ENCODE assay signal across 1 cellular context in the genomic region with DNA sequence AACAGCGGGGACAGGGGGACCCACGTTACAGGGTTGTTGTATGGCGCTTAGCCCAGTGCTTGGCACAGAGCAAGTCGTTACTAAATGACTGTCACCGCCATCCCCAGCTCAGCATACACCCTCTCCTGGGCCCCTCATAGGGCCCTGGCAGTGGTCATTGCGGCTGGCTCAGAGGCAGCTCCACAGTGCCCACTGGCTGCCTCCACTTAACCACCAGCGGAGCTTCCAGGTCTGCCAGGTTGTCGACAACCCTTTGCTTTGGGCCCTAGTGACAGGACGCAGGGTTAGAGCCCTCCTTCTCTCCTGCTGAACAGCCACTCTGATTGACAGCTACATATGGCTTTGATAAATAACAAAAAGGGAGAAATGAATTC.
TF ChIP-seq lines count a peak whose summit lies in the region.

No MANE protein-coding gene starts in this region.

TF ChIP-seq in IMR-90, 13 proteins besides CTCF, POLR2A, EP300 and RAD21:
- no peak for TF ChIP-seq SMC3 (IDR thresholded peaks at IDR 0.05; ENCODE audit: low read depth, low read length)
- no peak for TF ChIP-seq NFE2L2 (IDR thresholded peaks at IDR 0.05; ENCODE audit: low read depth, low read length)
- TF ChIP-seq, protein P1, sequence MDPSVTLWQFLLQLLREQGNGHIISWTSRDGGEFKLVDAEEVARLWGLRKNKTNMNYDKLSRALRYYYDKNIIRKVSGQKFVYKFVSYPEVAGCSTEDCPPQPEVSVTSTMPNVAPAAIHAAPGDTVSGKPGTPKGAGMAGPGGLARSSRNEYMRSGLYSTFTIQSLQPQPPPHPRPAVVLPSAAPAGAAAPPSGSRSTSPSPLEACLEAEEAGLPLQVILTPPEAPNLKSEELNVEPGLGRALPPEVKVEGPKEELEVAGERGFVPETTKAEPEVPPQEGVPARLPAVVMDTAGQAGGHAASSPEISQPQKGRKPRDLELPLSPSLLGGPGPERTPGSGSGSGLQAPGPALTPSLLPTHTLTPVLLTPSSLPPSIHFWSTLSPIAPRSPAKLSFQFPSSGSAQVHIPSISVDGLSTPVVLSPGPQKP (IDR thresholded peaks at IDR 0.05; ENCODE audit: borderline replicate concordance, low read depth, low read length) = no peak
